In the genomic region with DNA sequence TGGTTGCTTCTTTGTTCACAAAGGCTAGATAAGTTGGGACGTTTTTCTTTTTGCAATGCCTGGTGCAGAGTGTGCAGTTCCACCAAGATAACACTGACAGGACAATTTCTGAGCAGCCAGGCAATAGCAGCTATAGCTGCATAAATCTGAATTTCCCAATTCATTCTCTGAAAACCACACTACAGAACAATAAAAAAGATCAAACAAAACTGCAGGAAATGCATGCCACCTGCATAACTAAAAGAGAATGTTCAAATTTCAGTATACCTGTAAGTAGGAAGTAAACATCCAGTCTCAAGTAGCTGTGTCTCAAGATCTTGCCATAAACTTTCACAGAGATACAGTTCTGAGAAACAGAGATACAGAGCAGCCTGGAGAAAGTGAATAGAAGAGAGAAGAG, we compare ENCODE assay signal across 17 cellular contexts. TPM values are rescaled to one million over a fixed set of nuclear protein-coding genes. Genes with fewer than 3 reads are reported as not detected.
DNase-seq lines count a peak whose midpoint lies in the region; ATAC-seq, FAIRE-seq and TF ChIP-seq lines count a peak whose summit lies in the region.
"Had no signal": no experiment of that assay in that cellular context is flagged by ENCODE, and none has a peak within 500 bp of the region (broad histone marks: within the 10 kb centered on the region; RNA-seq: fewer than 3 reads in every experiment).

No MANE protein-coding gene starts in this region.

- H3K27ac ChIP-seq in CD4-positive, alpha-beta memory T cell (ENCODE audit: low read depth, low read length): no peak overlapping the region
- H3K27ac ChIP-seq in OCI-LY7 (ENCODE audit: low read depth, low read length, poor library complexity, severe bottlenecking): no peak overlapping the region
- no peak overlapping the region for H3K27ac ChIP-seq in naive thymus-derived CD4-positive, alpha-beta T cell (ENCODE audit: low read depth, low read length)
- H3K27ac ChIP-seq: A549 had no signal

- TF ChIP-seq CTCF in activated CD8-positive, alpha-beta T cell treated with anti-CD3 and anti-CD28 coated beads for 36 hours (IDR thresholded peaks at IDR 0.05): no peak
- TF ChIP-seq CTCF in OCI-LY7 (conservative IDR thresholded peaks at IDR 0.05; ENCODE audit: low read length) (no peak), foreskin fibroblast (IDR thresholded peaks at IDR 0.05; ENCODE audit: low read depth, low read length) (no peak)

- peaks cover 9% of the 10 kb centered on the region for H3K27me3 Mint-ChIP-seq in activated CD8-positive, alpha-beta T cell treated with anti-CD3 and anti-CD28 coated beads, Interleukin-2, amount 10 ng/mL, durations not matched to agents 7 days and 5 days (ENCODE audit: low read depth)
- H3K27me3 Mint-ChIP-seq in activated CD8-positive, alpha-beta T cell treated with anti-CD3 and anti-CD28 coated beads for 36 hours: no peaks in the 10 kb centered on the region
- peaks cover 0 to 2% of the 10 kb centered on the region in 2 donors for H3K27me3 Mint-ChIP-seq in CD4-positive, alpha-beta memory T cell
- peaks cover 0 to 4% (median 0%) of the 10 kb centered on the region in 5 donors for H3K27me3 Mint-ChIP-seq in naive thymus-derived CD4-positive, alpha-beta T cell

- H3K4me3 Mint-ChIP-seq in activated CD8-positive, alpha-beta T cell treated with anti-CD3 and anti-CD28 coated beads, Interleukin-2, amount 10 ng/mL, durations not matched to agents 7 days and 5 days: no peak overlapping the region
- H3K4me3 Mint-ChIP-seq in activated CD8-positive, alpha-beta T cell treated with anti-CD3 and anti-CD28 coated beads for 36 hours: no peak overlapping the region
- H3K4me3 Mint-ChIP-seq in CD4-positive, alpha-beta memory T cell: peak overlapping the region in 6 of 8 donors; percentile 4 to 68 (median 23)
- peak overlapping the region in 5 of 10 donors; percentile 2 to 56 (median 21) for H3K4me3 Mint-ChIP-seq in naive thymus-derived CD4-positive, alpha-beta T cell

- no peak for DNase-seq in activated CD8-positive, alpha-beta T cell treated with anti-CD3 and anti-CD28 coated beads, Interleukin-2, amount 10 ng/mL, durations not matched to agents 7 days and 5 days
- DNase-seq in activated CD8-positive, alpha-beta T cell treated with anti-CD3 and anti-CD28 coated beads for 36 hours: no peak
- DNase-seq in CD4-positive, alpha-beta memory T cell: peak in 4 of 5 donors; percentile 15 to 32 (median 22)
- peak; percentile 30 for DNase-seq in OCI-LY7 (ENCODE audit: low spot score)
- DNase-seq in naive thymus-derived CD4-positive, alpha-beta T cell: peak in 5 of 9 donors; percentile 30 to 57 (median 45)
- DNase-seq in foreskin fibroblast: no peak
- DNase-seq in HTR-8/SVneo (ENCODE audit: insufficient read length, low spot score): no peak
- DNase-seq: KBM-7, NCI-H1694 treated with DMSO at 0.1 percent for 48 hours, NCI-H510A treated with DMSO at 0.1 percent for 48 hours, NCI-H774, OCI-M1, SHP77 had no signal

- peak overlapping the region; percentile 54 for H3K4me2 ChIP-seq in OCI-LY7 (ENCODE audit: low read length)
- H3K4me2 ChIP-seq: A549 had no signal

- no peaks in the 10 kb centered on the region for H4K20me1 ChIP-seq in OCI-LY7 (ENCODE audit: insufficient read depth, low read length)

- no peaks in the 10 kb centered on the region for H3K79me2 ChIP-seq in OCI-LY7 (ENCODE audit: insufficient read depth, low read depth, low read length)

- H3K36me3 ChIP-seq in CD4-positive, alpha-beta memory T cell (ENCODE audit: insufficient read depth, low read length): no peaks in the 10 kb centered on the region
- no peaks in the 10 kb centered on the region for H3K36me3 ChIP-seq in OCI-LY7 (ENCODE audit: insufficient read depth, low read length)
- H3K36me3 ChIP-seq in naive thymus-derived CD4-positive, alpha-beta T cell (ENCODE audit: control insufficient read depth in 2 of 3, insufficient read depth in 3 of 3, low read length in 3 of 3): no peaks in the 10 kb centered on the region

- H3K4me3 ChIP-seq in CD4-positive, alpha-beta memory T cell (ENCODE audit: low read length in 2 of 2): peak overlapping the region in 1 of 2 donors; percentile 5
- H3K4me3 ChIP-seq in OCI-LY7 (ENCODE audit: low read depth, low read length, poor library complexity, severe bottlenecking) (peak overlapping the region; percentile 7), foreskin fibroblast (ENCODE audit: low read depth in 1 of 2, low read length in 2 of 2) (no peak overlapping the region)
- H3K4me3 ChIP-seq in naive thymus-derived CD4-positive, alpha-beta T cell (ENCODE audit: low read length): no peak overlapping the region
- H3K4me3 ChIP-seq: A549 had no signal

- H3K4me1 Mint-ChIP-seq in activated CD8-positive, alpha-beta T cell treated with anti-CD3 and anti-CD28 coated beads, Interleukin-2, amount 10 ng/mL, durations not matched to agents 7 days and 5 days (ENCODE audit: low read depth): peaks cover 15% of the 10 kb centered on the region
- H3K4me1 Mint-ChIP-seq in activated CD8-positive, alpha-beta T cell treated with anti-CD3 and anti-CD28 coated beads for 36 hours (ENCODE audit: low read depth): peaks cover 14% of the 10 kb centered on the region
- peaks cover 6 to 19% (median 17%) of the 10 kb centered on the region in 4 donors for H3K4me1 Mint-ChIP-seq in CD4-positive, alpha-beta memory T cell
- peaks cover 0 to 12% (median 8%) of the 10 kb centered on the region in 7 donors for H3K4me1 Mint-ChIP-seq in naive thymus-derived CD4-positive, alpha-beta T cell

- no peaks in the 10 kb centered on the region for H3K27me3 ChIP-seq in CD4-positive, alpha-beta memory T cell (ENCODE audit: insufficient read depth, low read length)
- no peaks in the 10 kb centered on the region for H3K27me3 ChIP-seq in naive thymus-derived CD4-positive, alpha-beta T cell (ENCODE audit: control insufficient read depth in 2 of 2, insufficient read depth in 2 of 2, low read length in 2 of 2)

- CTCF ChIA-PET in activated CD8-positive, alpha-beta T cell treated with anti-CD3 and anti-CD28 coated beads, Interleukin-2, amount 10 ng/mL, durations not matched to agents 7 days and 5 days (lab: Charles Lee): interaction anchor here (0.7 to 1.3 kb wide), 3 partner anchors 12 to 532 kb away, joined by 3 read pairs; no protein-coding TSS in a partner anchor
- CTCF ChIA-PET in activated CD8-positive, alpha-beta T cell treated with anti-CD3 and anti-CD28 coated beads for 36 hours (lab: Charles Lee): interaction anchor here (6.8 kb wide), 1 partner anchor 10 kb away, joined by 44 read pairs; the partner anchor contains the start of gene SGO2
- CTCF ChIA-PET in CD4-positive, alpha-beta memory T cell (lab: Charles Lee; ENCODE audit: partially characterized antibody): interaction anchor here (0.9 kb wide), 1 partner anchor 11 kb away, joined by 3 read pairs; the partner anchor contains the start of gene SGO2
- CTCF ChIA-PET in OCI-LY7 (lab: Charles Lee; ENCODE audit: unreplicated experiment): interaction anchor here (0.6 kb wide), 1 partner anchor 32 kb away, joined by 3 read pairs; no protein-coding TSS in a partner anchor
- CTCF ChIA-PET in naive thymus-derived CD4-positive, alpha-beta T cell (lab: Charles Lee): no interaction called here

- H3K4me1 ChIP-seq in CD4-positive, alpha-beta memory T cell (ENCODE audit: insufficient read depth, low read length): peaks cover 29% of the 10 kb centered on the region
- H3K4me1 ChIP-seq in OCI-LY7 (ENCODE audit: insufficient read depth, low read length, poor library complexity, severe bottlenecking): peaks cover 22% of the 10 kb centered on the region
- H3K4me1 ChIP-seq in naive thymus-derived CD4-positive, alpha-beta T cell (ENCODE audit: control insufficient read depth in 2 of 2, insufficient read depth in 2 of 2, low read length in 2 of 2): peaks cover 6 to 22% of the 10 kb centered on the region in 2 donors

- no peaks in the 10 kb centered on the region for H3K36me3 Mint-ChIP-seq in activated CD8-positive, alpha-beta T cell treated with anti-CD3 and anti-CD28 coated beads, Interleukin-2, amount 10 ng/mL, durations not matched to agents 7 days and 5 days (ENCODE audit: low read depth)
- no peaks in the 10 kb centered on the region for H3K36me3 Mint-ChIP-seq in activated CD8-positive, alpha-beta T cell treated with anti-CD3 and anti-CD28 coated beads for 36 hours (ENCODE audit: low read depth)
- H3K36me3 Mint-ChIP-seq in CD4-positive, alpha-beta memory T cell: peaks cover 0 to 1% of the 10 kb centered on the region in 2 donors
- peaks cover 0 to 6% (median 3%) of the 10 kb centered on the region in 5 donors for H3K36me3 Mint-ChIP-seq in naive thymus-derived CD4-positive, alpha-beta T cell

- BruUV-seq in OCI-LY7 (replicated peaks; lab: Mats Ljungman, UMichigan): no TSS peak

- H3K9me2 ChIP-seq in OCI-LY7 (ENCODE audit: insufficient read depth, low read length): no peaks in the 10 kb centered on the region

- FAIRE-seq in HTR-8/SVneo (lab: Jason Lieb, UNC): no peak
- FAIRE-seq: A549, D721Med, GM12892, GM18507 had no signal

- H2AFZ ChIP-seq in OCI-LY7 (ENCODE audit: low read length): peak overlapping the region; percentile 76

- no peak overlapping the region for H3K27ac Mint-ChIP-seq in activated CD8-positive, alpha-beta T cell treated with anti-CD3 and anti-CD28 coated beads, Interleukin-2, amount 10 ng/mL, durations not matched to agents 7 days and 5 days
- no peak overlapping the region for H3K27ac Mint-ChIP-seq in activated CD8-positive, alpha-beta T cell treated with anti-CD3 and anti-CD28 coated beads for 36 hours
- H3K27ac Mint-ChIP-seq in CD4-positive, alpha-beta memory T cell: peak overlapping the region in 5 of 7 donors; percentile 23 to 88 (median 62)
- peak overlapping the region; percentile 3 to 75 (median 51) for H3K27ac Mint-ChIP-seq in naive thymus-derived CD4-positive, alpha-beta T cell

- H3K9me3 Mint-ChIP-seq in activated CD8-positive, alpha-beta T cell treated with anti-CD3 and anti-CD28 coated beads, Interleukin-2, amount 10 ng/mL, durations not matched to agents 7 days and 5 days (ENCODE audit: insufficient read depth): peaks cover 4% of the 10 kb centered on the region
- peaks cover 4% of the 10 kb centered on the region for H3K9me3 Mint-ChIP-seq in activated CD8-positive, alpha-beta T cell treated with anti-CD3 and anti-CD28 coated beads for 36 hours
- H3K9me3 Mint-ChIP-seq in CD4-positive, alpha-beta memory T cell: peaks cover 0 to 11% (median 3%) of the 10 kb centered on the region in 8 donors
- H3K9me3 Mint-ChIP-seq in naive thymus-derived CD4-positive, alpha-beta T cell: peaks cover 0 to 18% (median 5%) of the 10 kb centered on the region in 11 donors

- intact Hi-C loops in activated CD8-positive, alpha-beta T cell treated with anti-CD3 and anti-CD28 coated beads for 36 hours (cut with micrococcal nuclease): no loop called here
- intact Hi-C loops in CD4-positive, alpha-beta memory T cell (cut with micrococcal nuclease): loop anchor here (10.0 kb wide), 1 partner anchor 940 kb away; the partner anchor contains the start of genes STRADB and TRAK2
- intact Hi-C loops in OCI-LY7 (cut with micrococcal nuclease; ENCODE audit: unreplicated experiment): loop anchor here (10.0 kb wide), 1 partner anchor 370 kb away; the partner anchor contains the start of genes NIF3L1 and PPIL3
- intact Hi-C loops in naive thymus-derived CD4-positive, alpha-beta T cell (cut with micrococcal nuclease): loop anchor here in 1 of 2 donors (10.0 kb wide), 2 partner anchors 50 to 1750 kb away; partner anchors contain the start of gene NOP58

- peak; percentile 15 for ATAC-seq in activated CD8-positive, alpha-beta T cell treated with anti-CD3 and anti-CD28 coated beads, Interleukin-2, amount 10 ng/mL, durations not matched to agents 7 days and 5 days
- no peak for ATAC-seq in activated CD8-positive, alpha-beta T cell treated with anti-CD3 and anti-CD28 coated beads for 36 hours
- ATAC-seq in naive thymus-derived CD4-positive, alpha-beta T cell: peak; percentile 60
- ATAC-seq: A549 had no signal

- no peaks in the 10 kb centered on the region for H3K9me3 ChIP-seq in CD4-positive, alpha-beta memory T cell (ENCODE audit: control insufficient read depth in 1 of 2, low read length in 2 of 2)
- H3K9me3 ChIP-seq in OCI-LY7 (ENCODE audit: low read length): peaks cover 9% of the 10 kb centered on the region; the same call in 1 of the 2 replicates
- H3K9me3 ChIP-seq in naive thymus-derived CD4-positive, alpha-beta T cell (ENCODE audit: control insufficient read depth in 2 of 3, low read length in 3 of 3): no peaks in the 10 kb centered on the region

- POLR2A ChIA-PET in activated CD8-positive, alpha-beta T cell treated with anti-CD3 and anti-CD28 coated beads, Interleukin-2, amount 10 ng/mL, durations not matched to agents 7 days and 5 days (lab: Charles Lee): interaction anchor here (1.8 kb wide), 1 partner anchor 11 kb away, joined by 6 read pairs; the partner anchor contains the start of gene SGO2
- POLR2A ChIA-PET in activated CD8-positive, alpha-beta T cell treated with anti-CD3 and anti-CD28 coated beads for 36 hours (lab: Charles Lee): no interaction called here
- POLR2A ChIA-PET in CD4-positive, alpha-beta memory T cell (lab: Charles Lee; ENCODE audit: partially characterized antibody): interaction anchor here (0.8 to 3.9 kb wide), 2 partner anchors 11 to 348 kb away, joined by 3 to 20 read pairs; partner anchors contain the start of gene SGO2
- POLR2A ChIA-PET in OCI-LY7 (lab: Charles Lee): interaction anchor here (0.7 to 9.9 kb wide), 3 partner anchors 9 to 21 kb away, joined by 3 to 98 read pairs (median 3); partner anchors contain the start of gene SGO2
- POLR2A ChIA-PET in naive thymus-derived CD4-positive, alpha-beta T cell (lab: Charles Lee): interaction anchor here (0.7 to 3.7 kb wide), 4 partner anchors 9 to 204 kb away, joined by 3 to 17 read pairs (median 4); partner anchors contain the start of gene SGO2

RNA-seq across cellular contexts. Expression of gene KCTD18, which starts 5.3 kb away (rescaled TPM):
- 10 to 100 TPM; 14.3 to 14.8 TPM for total RNA-seq in activated CD8-positive, alpha-beta T cell treated with anti-CD3 and anti-CD28 coated beads, Interleukin-2, amount 10 ng/mL, durations not matched to agents 7 days and 5 days
- total RNA-seq in activated CD8-positive, alpha-beta T cell treated with anti-CD3 and anti-CD28 coated beads for 36 hours: 10 to 100 TPM; 15.2 to 16.7 TPM
- 10 to 100 TPM; 19.2 to 21.1 TPM for total RNA-seq in CD4-positive, alpha-beta memory T cell
- 10 to 100 TPM; 14.0 to 15.6 TPM for polyA plus RNA-seq in CD4-positive, alpha-beta memory T cell
- total RNA-seq in OCI-LY7 (2014; rRNA removed; shearing (Covaris generic)): 10.9 and 12.7 TPM in 2 replicates
- 16.2 and 20.0 TPM in 2 replicates for total RNA-seq in OCI-LY7 (2022)
- 10 to 100 TPM; 14.9 to 20.8 (median 18.6) TPM for total RNA-seq in naive thymus-derived CD4-positive, alpha-beta T cell
- 10 to 100 TPM; 13.2 to 18.4 TPM for polyA plus RNA-seq in naive thymus-derived CD4-positive, alpha-beta T cell

RNA-seq across cellular contexts. Expression of gene SGO2, which starts 10.9 kb away (rescaled TPM):
- total RNA-seq in activated CD8-positive, alpha-beta T cell treated with anti-CD3 and anti-CD28 coated beads, Interleukin-2, amount 10 ng/mL, durations not matched to agents 7 days and 5 days: 10 to 100 TPM; 54.4 to 56.5 TPM
- total RNA-seq in activated CD8-positive, alpha-beta T cell treated with anti-CD3 and anti-CD28 coated beads for 36 hours: 10 to 100 TPM; 50.2 to 58.4 TPM
- total RNA-seq in CD4-positive, alpha-beta memory T cell: 1 to 10 TPM; 4.4 to 4.8 TPM
- 1 to 10 TPM; 1.7 to 2.5 TPM for polyA plus RNA-seq in CD4-positive, alpha-beta memory T cell
- total RNA-seq in OCI-LY7 (2014; rRNA removed; shearing (Covaris generic)): 24.6 and 29.3 TPM in 2 replicates
- 55.3 and 62.5 TPM in 2 replicates for total RNA-seq in OCI-LY7 (2022)
- 10 to 100 TPM in 1 of 5 experiments, 1 to 10 TPM in 4; 1.4 to 32.3 (median 2.9) TPM for total RNA-seq in naive thymus-derived CD4-positive, alpha-beta T cell
- polyA plus RNA-seq in naive thymus-derived CD4-positive, alpha-beta T cell: 1 to 10 TPM; 2.2 TPM

Comparison
In these comparisons a context has a peak if more than half of its experiments do, and no peak if none do; other contexts are left out.
1. DNase-seq: peak in CD4-positive, alpha-beta memory T cell (4 of 5), OCI-LY7 (single experiment) and naive thymus-derived CD4-positive, alpha-beta T cell (5 of 9); none in activated CD8-positive, alpha-beta T cell treated with anti-CD3 and anti-CD28 coated beads, Interleukin-2, amount 10 ng/mL, durations not matched to agents 7 days and 5 days (single experiment), activated CD8-positive, alpha-beta T cell treated with anti-CD3 and anti-CD28 coated beads for 36 hours (single experiment), foreskin fibroblast (0 of 2) and HTR-8/SVneo (single experiment).
2. H3K27ac Mint-ChIP-seq: peak in CD4-positive, alpha-beta memory T cell (5 of 7) and naive thymus-derived CD4-positive, alpha-beta T cell (9 of 9); none in activated CD8-positive, alpha-beta T cell treated with anti-CD3 and anti-CD28 coated beads, Interleukin-2, amount 10 ng/mL, durations not matched to agents 7 days and 5 days (single experiment) and activated CD8-positive, alpha-beta T cell treated with anti-CD3 and anti-CD28 coated beads for 36 hours (single experiment).
3. H3K4me3 Mint-ChIP-seq: peak in CD4-positive, alpha-beta memory T cell (6 of 8); none in activated CD8-positive, alpha-beta T cell treated with anti-CD3 and anti-CD28 coated beads, Interleukin-2, amount 10 ng/mL, durations not matched to agents 7 days and 5 days (single experiment) and activated CD8-positive, alpha-beta T cell treated with anti-CD3 and anti-CD28 coated beads for 36 hours (single experiment).